ENCODE assay signal across 8 cellular contexts in genomic region chr15:99928429-99928981, GRCh38.
DNase-seq lines count a peak whose midpoint lies in the region; ATAC-seq and TF ChIP-seq lines count a peak whose summit lies in the region.

No MANE protein-coding gene starts in this region.

- no peaks in the 10 kb centered on the region for H3K36me3 Mint-ChIP-seq in naive B cell

- H3K27me3 ChIP-seq in NT2/D1 (ENCODE audit: insufficient read depth, insufficient read length) (peaks cover 37% of the 10 kb centered on the region), esophagus squamous epithelium (no peaks in the 10 kb centered on the region)

- intact Hi-C loops in esophagus squamous epithelium (cut with DNase I): no loop called here

- H3K4me1 Mint-ChIP-seq in naive B cell: peaks cover 9 to 22% (median 17%) of the 10 kb centered on the region in 3 donors

- peak overlapping the region; percentile 72 to 93 (median 89) for H3K4me3 Mint-ChIP-seq in naive B cell

- peaks cover under 1 to 19% (median 4%) of the 10 kb centered on the region in 3 donors for H3K27me3 Mint-ChIP-seq in naive B cell

- peaks cover 0 to 1% (median 0%) of the 10 kb centered on the region in 7 donors for H3K9me3 Mint-ChIP-seq in naive B cell

- peak overlapping the region; percentile 85 for H3K4me3 ChIP-seq in NT2/D1 (ENCODE audit: insufficient read length, low read depth)
- peak overlapping the region; percentile 18 to 71 (median 46) for H3K4me3 ChIP-seq in esophagus squamous epithelium

- H3K9ac ChIP-seq in NT2/D1 (ENCODE audit: insufficient read length, low read depth): peak overlapping the region; percentile 85

- H3K27ac ChIP-seq in esophagus squamous epithelium: peak overlapping the region; percentile 50 to 90 (median 88)

- H3K36me3 ChIP-seq in NT2/D1 (ENCODE audit: insufficient read depth, insufficient read length, low read length) (no peaks in the 10 kb centered on the region), esophagus squamous epithelium (no peaks in the 10 kb centered on the region)

- peak; percentile 60 to 84 (median 70) for TF ChIP-seq CTCF in esophagus squamous epithelium (IDR thresholded peaks at IDR 0.05)

- peak overlapping the region in 5 of 6 donors; percentile 76 to 95 (median 84) for H3K27ac Mint-ChIP-seq in naive B cell

- DNase-seq in SIG-M5 treated with dmso at 0.1 percent for 504 hours (lab: John Stamatoyannopoulos, UW; ENCODE audit: unreplicated experiment): peak; percentile 25
- DNase-seq in SIG-M5 (lab: John Stamatoyannopoulos, UW): no peak
- DNase-seq in NT2/D1 (ENCODE audit: low read depth, low spot score): peak; percentile 32
- peak; percentile 89 to 92 for DNase-seq in activated T-cell treated with anti-CD3 and anti-CD28 coated beads, Interleukin-2, amount 50 U/mL, for 48 hours
- DNase-seq in esophagus squamous epithelium (lab: John Stamatoyannopoulos, UW): peak; percentile 35
- peak; percentile 86 for DNase-seq in naive B cell
- peak; percentile 59 to 67 for DNase-seq in stimulated activated CD8-positive, alpha-beta memory T cell treated with anti-CD3 and anti-CD28 coated beads, Interleukin-7, amount 100 ng/mL, for 48 hours (ENCODE audit: extremely low read depth in 1 of 2, low read depth in 1 of 2)

- H3K9me3 ChIP-seq in NT2/D1 (ENCODE audit: insufficient read depth, low read length): no peaks in the 10 kb centered on the region
- H3K9me3 ChIP-seq in esophagus squamous epithelium: no peaks in the 10 kb centered on the region

- 36 to 60% methylated on average over 1 to 11 of the region's 38 CpGs for WGBS in esophagus squamous epithelium, 2 donors

- no peaks in the 10 kb centered on the region for H3K4me1 ChIP-seq in NT2/D1 (ENCODE audit: insufficient read depth, insufficient read length)
- peaks cover 5 to 22% (median 8%) of the 10 kb centered on the region in 3 donors for H3K4me1 ChIP-seq in esophagus squamous epithelium

- TF ChIP-seq POLR2A in esophagus squamous epithelium (IDR thresholded peaks at IDR 0.05): no peak

- ATAC-seq in HG02970 (IDR thresholded peaks at IDR 0.05; ENCODE audit: low FRiP score, unreplicated experiment) (peak; percentile 82), naive B cell (ENCODE audit: low read depth in 2 of 2) (peak; percentile 87 to 88)
